In genomic region chr3:23590424-23590823, GRCh38 we compare ENCODE assay signal across 12 cellular contexts.
A peak's percentile ranks its signal among the peaks of the same experiment; 100 is the strongest.
DNase-seq lines count a peak whose midpoint lies in the region; ATAC-seq, FAIRE-seq and TF ChIP-seq lines count a peak whose summit lies in the region.
"Had no signal": no experiment of that assay in that cellular context is flagged by ENCODE, and none has a peak within 500 bp of the region (broad histone marks: within the 10 kb centered on the region; RNA-seq: fewer than 3 reads in every experiment).

No MANE protein-coding gene starts in this region.

- no peak for TF ChIP-seq CTCF in GM12878 (IDR thresholded peaks at IDR 0.05 in 2 of 3, conservative IDR thresholded peaks at IDR 0.05 in 1 of 3; ENCODE audit: control insufficient read depth in 2 of 3, extremely low read depth in 1 of 3, insufficient read depth in 1 of 3, low read depth in 3 of 3, low read length in 3 of 3)

- RAD21 ChIA-PET in GM12878 (lab: Charles Lee; ENCODE audit: unreplicated experiment) = interaction anchor here (0.5 to 2.5 kb wide), 19 partner anchors 17 to 518 kb away, joined by 3 to 13 read pairs (median 4); no protein-coding TSS in a partner anchor

- no peak overlapping the region; the same call in 1 of the 2 replicates for H2AFZ ChIP-seq in GM12878 (ENCODE audit: control insufficient read depth, low read depth, low read length)

- no peak for TF ChIP-seq POLR2A in GM12878 (IDR thresholded peaks at IDR 0.05; ENCODE audit: low read depth, low read length)

- 0 out of 4 replicates have a peak, but pooled peaks cover 0 to 2% of the 10 kb centered on the region in 2 experiments for H3K36me3 ChIP-seq in GM12878 (ENCODE audit: control insufficient read depth in 2 of 2, insufficient read depth in 2 of 2, low read length in 1 of 2)

- no peak for FAIRE-seq in GM12878 (lab: Jason Lieb, UNC)
- FAIRE-seq: H54 had no signal

- in situ Hi-C loops in GM12878 (cut with MboI) = no loop called here

- H3K4me3 ChIP-seq in GM12878 = no peak overlapping the region

- no peaks in the 10 kb centered on the region for H3K27me3 ChIP-seq in GM12878 (replicated peaks in 1 of 2; ENCODE audit: control insufficient read depth in 2 of 2, insufficient read depth in 2 of 2, low read length in 1 of 2)

- POLR2A ChIA-PET in GM12878 (lab: Charles Lee) = interaction anchor here (0.8 to 1.4 kb wide), 3 partner anchors 41 to 69 kb away, joined by 3 to 5 read pairs (median 3); no protein-coding TSS in a partner anchor

- H3K79me2 ChIP-seq in GM12878 (ENCODE audit: control insufficient read depth, insufficient read depth, low read length) = no peaks in the 10 kb centered on the region

- TF ChIP-seq EP300 in GM12878 (IDR thresholded peaks at IDR 0.05; ENCODE audit: borderline replicate concordance in 1 of 2, control insufficient read depth in 1 of 2, low read depth in 2 of 2, low read length in 2 of 2) = no peak

- SMC1A ChIA-PET in GM12878 (lab: Charles Lee; ENCODE audit: uncharacterized antibody, unreplicated experiment) = interaction anchor here (0.6 to 3.6 kb wide), 26 partner anchors 13 to 371 kb away, joined by 3 to 24 read pairs (median 4); no protein-coding TSS in a partner anchor

- H3K9me3 ChIP-seq in GM12878 (replicated peaks; ENCODE audit: control insufficient read depth, insufficient read depth, low read length) = no peaks in the 10 kb centered on the region; the same call in 2 of the 3 replicates

- H4K20me1 ChIP-seq in GM12878 (ENCODE audit: control insufficient read depth, insufficient read depth) = no peaks in the 10 kb centered on the region

- H3K4me1 ChIP-seq in GM12878 (ENCODE audit: control insufficient read depth, insufficient read depth, low read length) = peaks cover 37% of the 10 kb centered on the region

- no peak for ATAC-seq in GM12878
- no peak for ATAC-seq in HG03097 (IDR thresholded peaks at IDR 0.05; ENCODE audit: low FRiP score, unreplicated experiment)

- DNase-seq in NCI-H82 (lab: John Stamatoyannopoulos, UW) (peak; percentile 36), NCI-H82 treated with DMSO at 0.1 percent for 48 hours (lab: John Stamatoyannopoulos, UW; ENCODE audit: unreplicated experiment) (no peak), NCI-H69 (lab: John Stamatoyannopoulos, UW) (peak; percentile 8), GM12878 (ENCODE audit: low read depth, low spot score) (no peak), retina (peak; percentile 52), NCI-H187 treated with DMSO at 0.1 percent for 48 hours (lab: John Stamatoyannopoulos, UW) (no peak)
- no peak for DNase-seq in activated CD8-positive, alpha-beta memory T cell treated with anti-CD3 and anti-CD28 coated beads, Interleukin-2, amount 50 U/mL, for 48 hours
- DNase-seq: C1 segment of cervical spinal cord, NCI-H1436 treated with DMSO at 0.1 percent for 48 hours, NCI-H2107 had no signal

- BruUV-seq in GM12878 (replicated peaks; lab: Mats Ljungman, UMichigan) = no TSS peak

- intact Hi-C loops in GM12878 (cut with micrococcal nuclease; ENCODE audit: unreplicated experiment) = loop anchor here (5.0 kb wide), 4 partner anchors 62 to 388 kb away; partner anchors contain the start of genes UBE2E1 and UBE2E2

- TF ChIP-seq RAD21 in GM12878 (IDR thresholded peaks at IDR 0.05; ENCODE audit: insufficient read depth, low read depth, low read length) = no peak

- 76% methylated on average over 4 of the region's 4 CpGs for WGBS in GM12878 (ENCODE audit: insufficient coverage, insufficient replicate concordance, low lambda C conversion rate, missing lambda C conversion rate)

- H3K9ac ChIP-seq in GM12878 (ENCODE audit: control insufficient read depth, insufficient read depth, low read length) = no peak overlapping the region; the same call in 1 of the 2 replicates

- H3K4me2 ChIP-seq in GM12878 (ENCODE audit: control insufficient read depth, insufficient read depth) = peak overlapping the region; percentile 39

- CTCF ChIA-PET in GM12878 (lab: Yijun Ruan, JAX) = interaction anchor here (0.6 to 1.8 kb wide), 6 partner anchors 8 to 171 kb away, joined by 3 to 7 read pairs (median 3); no protein-coding TSS in a partner anchor

- H3K27ac ChIP-seq in GM12878 (ENCODE audit: control insufficient read depth, insufficient read depth) = peak overlapping the region; percentile 17; the same call in 1 of the 2 replicates

TF ChIP-seq in GM12878, 131 proteins besides CTCF, POLR2A, EP300 and RAD21:
- TF ChIP-seq ZBTB33 (IDR thresholded peaks at IDR 0.05) (no peak), BCLAF1 (IDR thresholded peaks at IDR 0.05) (0 out of 2 replicates have a peak, but pooled peaks have one; percentile 22), HCFC1 (IDR thresholded peaks at IDR 0.05; ENCODE audit: low read length) (no peak), CEBPB (IDR thresholded peaks at IDR 0.05; ENCODE audit: borderline replicate concordance in 1 of 2, low read depth in 2 of 2, low read length in 2 of 2) (0 out of 4 replicates have a peak, but pooled peaks of 1 of the 2 experiments have one; percentile 23), MLLT1 (IDR thresholded peaks at IDR 0.05) (peak; percentile 39)
TF ChIP-seq in GM12878: peak in this region for 3.

Comparison
In these comparisons a context has a peak if more than half of its experiments do, and no peak if none do; other contexts are left out.
1. DNase-seq: peak in NCI-H82 (single experiment), NCI-H69 (single experiment) and retina (single experiment); none in NCI-H82 treated with DMSO at 0.1 percent for 48 hours (single experiment), GM12878 (single experiment), activated CD8-positive, alpha-beta memory T cell treated with anti-CD3 and anti-CD28 coated beads, Interleukin-2, amount 50 U/mL, for 48 hours (single experiment) and NCI-H187 treated with DMSO at 0.1 percent for 48 hours (single experiment).